Comparison of ENCODE assay signal across 27 cellular contexts in genomic region chr13:28173793-28174192, GRCh38. TPM values are rescaled to one million over a fixed set of nuclear protein-coding genes. Genes with fewer than 3 reads are reported as not detected.
DNase-seq lines count a peak whose midpoint lies in the region; ATAC-seq, FAIRE-seq and TF ChIP-seq lines count a peak whose summit lies in the region.
"Had no signal": no experiment of that assay in that cellular context is flagged by ENCODE, and none has a peak within 500 bp of the region (broad histone marks: within the 10 kb centered on the region; RNA-seq: fewer than 3 reads in every experiment).

No MANE protein-coding gene starts in this region.

- H3K9me3 Mint-ChIP-seq in activated T-cell treated with anti-CD3 and anti-CD28 coated beads, Interleukin-2, amount 50 U/mL, for 24 hours = no peaks in the 10 kb centered on the region
- no peaks in the 10 kb centered on the region for H3K9me3 Mint-ChIP-seq in endodermal cell
- no peaks in the 10 kb centered on the region for H3K9me3 Mint-ChIP-seq in stimulated activated effector memory CD8-positive, alpha-beta T cell treated with anti-CD3 and anti-CD28 coated beads, Interleukin-12 subunit alpha, Interleukin-12 subunit beta, amount 100 ng/mL, for 72 hours
- H3K9me3 Mint-ChIP-seq: activated naive CD4-positive, alpha-beta T cell treated with anti-CD3 and anti-CD28 coated beads, Interleukin-2, amount 10 ng/mL, durations not matched to agents 7 days and 5 days; stimulated activated memory B cell treated with anti-CD40 and anti-IgM and Interleukin-4, amounts not matched to agents 10 μg/mL and 1 μg/mL and 100 μg/mL, for 72 hours had no signal

- H3K4me1 Mint-ChIP-seq in activated T-cell treated with anti-CD3 and anti-CD28 coated beads, Interleukin-2, amount 50 U/mL, for 24 hours (ENCODE audit: low read depth) = peaks cover 42% of the 10 kb centered on the region
- H3K4me1 Mint-ChIP-seq in endodermal cell = peaks cover 27% of the 10 kb centered on the region
- peaks cover 29% of the 10 kb centered on the region for H3K4me1 Mint-ChIP-seq in stimulated activated effector memory CD8-positive, alpha-beta T cell treated with anti-CD3 and anti-CD28 coated beads, Interleukin-12 subunit alpha, Interleukin-12 subunit beta, amount 100 ng/mL, for 72 hours
- H3K4me1 Mint-ChIP-seq: activated naive CD4-positive, alpha-beta T cell treated with anti-CD3 and anti-CD28 coated beads, Interleukin-2, amount 10 ng/mL, durations not matched to agents 7 days and 5 days had no signal

- H3K4me1 ChIP-seq in endodermal cell (ENCODE audit: control insufficient read depth, insufficient read depth, low read length) (no peaks in the 10 kb centered on the region), HepG2 (ENCODE audit: insufficient read depth, low read length) (0 out of 2 replicates have a peak, but pooled peaks cover 8% of the 10 kb centered on the region)
- H3K4me1 ChIP-seq: gastroesophageal sphincter, lower lobe of right lung, psoas muscle had no signal

- H3K9me3 ChIP-seq in endodermal cell (ENCODE audit: control insufficient read depth, low read length) = no peaks in the 10 kb centered on the region
- H3K9me3 ChIP-seq in HepG2 (ENCODE audit: low read length) = no peaks in the 10 kb centered on the region
- H3K9me3 ChIP-seq: A549, gastroesophageal sphincter, lower lobe of right lung, psoas muscle, thyroid gland had no signal

- DNase-seq in activated T-cell treated with anti-CD3 and anti-CD28 coated beads, Interleukin-2, amount 50 U/mL, for 24 hours = no peak
- DNase-seq in activated T-cell treated with anti-CD3 and anti-CD28 coated beads, Interleukin-2, amount 50 U/mL, for 48 hours = no peak
- peak; percentile 0 for DNase-seq in HPDE6-E6E7 (ENCODE audit: extremely low spot score)
- DNase-seq in endodermal cell = no peak
- DNase-seq in stimulated activated effector memory CD8-positive, alpha-beta T cell treated with anti-CD3 and anti-CD28 coated beads, Interleukin-12 subunit alpha, Interleukin-12 subunit beta, amount 100 ng/mL, for 72 hours (ENCODE audit: low spot score in 2 of 2) = no peak
- DNase-seq in HepG2 (ENCODE audit: low spot score) = no peak
- DNase-seq in SKM-1 treated with dmso at 0.1 percent for 144 hours (lab: John Stamatoyannopoulos, UW; ENCODE audit: unreplicated experiment) = no peak
- DNase-seq: activated CD4-positive, alpha-beta T cell treated with anti-CD3 and anti-CD28 coated beads, Interleukin-2, amount 50 U/mL, for 48 hours; activated naive CD4-positive, alpha-beta T cell treated with anti-CD3 and anti-CD28 coated beads, Interleukin-2, amount 10 ng/mL, durations not matched to agents 7 days and 5 days; cerebellar nuclear complex; islet precursor cell; Kasumi-1; lower lobe of right lung; NCI-H1048; NCI-H187 treated with DMSO at 0.1 percent for 48 hours; NCI-H2227 treated with DMSO at 0.1 percent for 48 hours; NCI-H82; psoas muscle; stimulated activated CD4-positive, alpha-beta T cell treated with anti-CD3 and anti-CD28 coated beads, Interleukin-2, amount 100 ng/mL, for 24 hours; thyroid gland had no signal

- POLR2A ChIA-PET in HepG2 (lab: Yijun Ruan, JAX) = no interaction called here

- TF ChIP-seq RAD21 in HepG2 (CRISPR knock-in tag; IDR thresholded peaks at IDR 0.05) = no peak

- TF ChIP-seq CTCF in endodermal cell (conservative IDR thresholded peaks at IDR 0.05) (no peak), HepG2 (CRISPR knock-in tag; IDR thresholded peaks at IDR 0.05) (no peak)

- H2AFZ ChIP-seq in HepG2 (ENCODE audit: low read length) = no peak overlapping the region

- H3K27me3 Mint-ChIP-seq in activated T-cell treated with anti-CD3 and anti-CD28 coated beads, Interleukin-2, amount 50 U/mL, for 24 hours = no peaks in the 10 kb centered on the region
- no peaks in the 10 kb centered on the region for H3K27me3 Mint-ChIP-seq in endodermal cell (ENCODE audit: insufficient read depth)
- H3K27me3 Mint-ChIP-seq: activated naive CD4-positive, alpha-beta T cell treated with anti-CD3 and anti-CD28 coated beads, Interleukin-2, amount 10 ng/mL, durations not matched to agents 7 days and 5 days; stimulated activated memory B cell treated with anti-CD40 and anti-IgM and Interleukin-4, amounts not matched to agents 10 μg/mL and 1 μg/mL and 100 μg/mL, for 72 hours had no signal

- no peak overlapping the region for H3K27ac ChIP-seq in endodermal cell (ENCODE audit: low read depth, low read length)
- H3K27ac ChIP-seq in HepG2 (ENCODE audit: extremely low read length, insufficient read depth, low read length) = no peak overlapping the region
- H3K27ac ChIP-seq: A549, BLaER1, gastroesophageal sphincter, lower lobe of right lung, psoas muscle, skin epidermis, thyroid gland had no signal

- H3K27me3 ChIP-seq in endodermal cell (ENCODE audit: control insufficient read depth, insufficient read depth, low read length, poor library complexity, severe bottlenecking) (no peaks in the 10 kb centered on the region), HepG2 (ENCODE audit: control insufficient read depth in 1 of 2, insufficient read depth in 2 of 2, low read length in 2 of 2) (no peaks in the 10 kb centered on the region)
- H3K27me3 ChIP-seq: BLaER1, gastroesophageal sphincter, thyroid gland had no signal

- intact Hi-C loops in HepG2 (cut with micrococcal nuclease; ENCODE audit: unreplicated experiment) = no loop called here

- H3K27ac Mint-ChIP-seq in activated T-cell treated with anti-CD3 and anti-CD28 coated beads, Interleukin-2, amount 50 U/mL, for 24 hours = peak overlapping the region; percentile 62
- peak overlapping the region; percentile 65 for H3K27ac Mint-ChIP-seq in endodermal cell
- H3K27ac Mint-ChIP-seq in stimulated activated effector memory CD8-positive, alpha-beta T cell treated with anti-CD3 and anti-CD28 coated beads, Interleukin-12 subunit alpha, Interleukin-12 subunit beta, amount 100 ng/mL, for 72 hours = peak overlapping the region; percentile 1
- H3K27ac Mint-ChIP-seq: activated naive CD4-positive, alpha-beta T cell treated with anti-CD3 and anti-CD28 coated beads, Interleukin-2, amount 10 ng/mL, durations not matched to agents 7 days and 5 days; stimulated activated memory B cell treated with anti-CD40 and anti-IgM and Interleukin-4, amounts not matched to agents 10 μg/mL and 1 μg/mL and 100 μg/mL, for 72 hours had no signal

- CTCF ChIA-PET in HepG2 (lab: Yijun Ruan, JAX; ENCODE audit: low intra/inter-chr PET ratio, low total read pairs) = no interaction called here

- no peak for ATAC-seq in stimulated activated effector memory CD8-positive, alpha-beta T cell treated with anti-CD3 and anti-CD28 coated beads, Interleukin-12 subunit alpha, Interleukin-12 subunit beta, amount 100 ng/mL, for 72 hours
- ATAC-seq in HepG2 = no peak
- no peak for ATAC-seq in GM18873 (IDR thresholded peaks at IDR 0.05; ENCODE audit: low FRiP score, unreplicated experiment)
- ATAC-seq: A549; gastroesophageal sphincter; lower lobe of right lung; psoas muscle; stimulated activated memory B cell treated with anti-CD40 and anti-IgM and Interleukin-4, amounts not matched to agents 10 μg/mL and 1 μg/mL and 100 μg/mL, for 72 hours had no signal

- no peak overlapping the region for H3K4me2 ChIP-seq in HepG2 (ENCODE audit: low read depth, low read length)
- H3K4me2 ChIP-seq: A549, BLaER1 had no signal

- H3K36me3 Mint-ChIP-seq in activated T-cell treated with anti-CD3 and anti-CD28 coated beads, Interleukin-2, amount 50 U/mL, for 24 hours (ENCODE audit: low read depth) = peaks cover 53% of the 10 kb centered on the region
- peaks cover 49% of the 10 kb centered on the region for H3K36me3 Mint-ChIP-seq in endodermal cell (ENCODE audit: low read depth)
- H3K36me3 Mint-ChIP-seq in stimulated activated effector memory CD8-positive, alpha-beta T cell treated with anti-CD3 and anti-CD28 coated beads, Interleukin-12 subunit alpha, Interleukin-12 subunit beta, amount 100 ng/mL, for 72 hours = peaks cover 52% of the 10 kb centered on the region

- no peak for FAIRE-seq in HepG2 (lab: Jason Lieb, UNC)
- FAIRE-seq: A549, H1 had no signal

- TF ChIP-seq POLR2A in HepG2 (IDR thresholded peaks at IDR 0.05; ENCODE audit: insufficient read depth in 1 of 2, low read depth in 2 of 2, low read length in 2 of 2) = no peak

- H3K4me3 ChIP-seq in endodermal cell (ENCODE audit: low read length) (no peak overlapping the region), HepG2 (replicated peaks in 1 of 3; ENCODE audit: insufficient read depth in 1 of 3, low read depth in 2 of 3, low read length in 3 of 3) (no peak overlapping the region)
- H3K4me3 ChIP-seq: A549, BLaER1, gastroesophageal sphincter, lower lobe of right lung, psoas muscle, skin epidermis, thyroid gland had no signal

- peaks cover 2% of the 10 kb centered on the region for H3K79me2 ChIP-seq in HepG2 (ENCODE audit: insufficient read depth, low read length)

- peaks cover 68% of the 10 kb centered on the region for H3K36me3 ChIP-seq in endodermal cell (ENCODE audit: control insufficient read depth, insufficient read depth, low read length)
- peaks cover 0 to 19% of the 10 kb centered on the region in 2 experiments; a peak in 4 of 5 replicates for H3K36me3 ChIP-seq in HepG2 (replicated peaks in 1 of 2; ENCODE audit: control insufficient read depth in 1 of 2, insufficient read depth in 2 of 2, low read length in 2 of 2)
- H3K36me3 ChIP-seq: thyroid gland had no signal

- H3K9ac ChIP-seq in endodermal cell (ENCODE audit: extremely low read depth, low read length, poor library complexity, severe bottlenecking) = no peak overlapping the region
- no peak overlapping the region for H3K9ac ChIP-seq in HepG2 (ENCODE audit: insufficient read depth, low read depth, low read length)
- H3K9ac ChIP-seq: BLaER1 had no signal

- in situ Hi-C loops in HepG2 (cut with HindIII; ENCODE audit: extremely low pct_ligation_motif_present, low pct_unique_long_range_greater_than_20kb) = no loop called here

- 0 out of 2 replicates have a peak, but pooled peaks cover 4% of the 10 kb centered on the region for H4K20me1 ChIP-seq in HepG2 (ENCODE audit: insufficient read depth, low read length)

- no TSS peak for BruUV-seq in HepG2 (replicated peaks; lab: Mats Ljungman, UMichigan)

- H3K4me3 Mint-ChIP-seq in activated T-cell treated with anti-CD3 and anti-CD28 coated beads, Interleukin-2, amount 50 U/mL, for 24 hours = no peak overlapping the region
- H3K4me3 Mint-ChIP-seq in endodermal cell = no peak overlapping the region
- no peak overlapping the region for H3K4me3 Mint-ChIP-seq in stimulated activated effector memory CD8-positive, alpha-beta T cell treated with anti-CD3 and anti-CD28 coated beads, Interleukin-12 subunit alpha, Interleukin-12 subunit beta, amount 100 ng/mL, for 72 hours
- H3K4me3 Mint-ChIP-seq: activated naive CD4-positive, alpha-beta T cell treated with anti-CD3 and anti-CD28 coated beads, Interleukin-2, amount 10 ng/mL, durations not matched to agents 7 days and 5 days; stimulated activated memory B cell treated with anti-CD40 and anti-IgM and Interleukin-4, amounts not matched to agents 10 μg/mL and 1 μg/mL and 100 μg/mL, for 72 hours had no signal

- TF ChIP-seq EP300 in HepG2 (IDR thresholded peaks at IDR 0.05; ENCODE audit: low read depth in 2 of 2, low read length in 2 of 2) (no peak), HepG2 (CRISPR knock-in tag; IDR thresholded peaks at IDR 0.05; ENCODE audit: borderline replicate concordance) (no peak)

RNA-seq across cellular contexts. Expression of gene PAN3, which starts 35.4 kb away (rescaled TPM):
- total RNA-seq in endodermal cell (10 to 100 TPM; 73.5 to 73.8 TPM), HepG2 (2016; rRNA removed; fragmentation: Illumina TruSeq; extraction: Trizol) (9.7 and 12.1 TPM in 2 replicates)
- polyA plus RNA-seq in endodermal cell (2013, experiment 1 of 2) = 25.7 TPM
- polyA plus RNA-seq in endodermal cell (2013, experiment 2 of 2) = 26.0 TPM
- 8.2 and 9.5 TPM in 2 replicates for total RNA-seq in HepG2 (2016; cell fraction: cytosol; rRNA removed; fragmentation: Illumina TruSeq; extraction: Trizol; ENCODE audit: low read depth)
- total RNA-seq in HepG2 (2016; cell fraction: insoluble cytoplasmic fraction; rRNA removed; fragmentation: Illumina TruSeq; extraction: Trizol) = 9.7 and 12.5 TPM in 2 replicates
- 6.9 and 8.1 TPM in 2 replicates for total RNA-seq in HepG2 (2016; cell fraction: membrane; rRNA removed; fragmentation: Illumina TruSeq; extraction: Trizol)
- total RNA-seq in HepG2 (2016; cell fraction: nucleus; rRNA removed; fragmentation: Illumina TruSeq; extraction: Trizol) = 17.5 and 19.8 TPM in 2 replicates
- 10.3 and 10.6 TPM in 2 replicates for polyA plus RNA-seq in HepG2 (2011; rRNA removed)
- polyA plus RNA-seq in HepG2 (2011; cell fraction: cytosol; rRNA removed) = 4.5 and 5.7 TPM in 2 replicates
- 13.2 and 14.0 TPM in 2 replicates for polyA plus RNA-seq in HepG2 (2011; cell fraction: nucleus; rRNA removed)
- 9.5 and 12.1 TPM in 2 replicates for polyA plus RNA-seq in HepG2 (2012)
- polyA plus RNA-seq in HepG2 (2016; cell fraction: cytosol; fragmentation: Illumina TruSeq; extraction: Trizol; ENCODE audit: low read depth) = 0.24 and 0.35 TPM in 2 replicates
- polyA plus RNA-seq in HepG2 (2016; cell fraction: insoluble cytoplasmic fraction; fragmentation: Illumina TruSeq; extraction: Trizol; ENCODE audit: low read depth) = 10.2 and 11.1 TPM in 2 replicates
- 1.6 and 1.8 TPM in 2 replicates for polyA plus RNA-seq in HepG2 (2016; cell fraction: membrane; fragmentation: Illumina TruSeq; extraction: Trizol; ENCODE audit: low read depth)
- 25.4 and 27.7 TPM in 2 replicates for polyA plus RNA-seq in HepG2 (2016; cell fraction: nucleus; fragmentation: Illumina TruSeq; extraction: Trizol; ENCODE audit: insufficient read depth, low read depth)
- polyA minus RNA-seq in HepG2 (2011; rRNA and poly(A)+ RNA removed; ENCODE audit: low replicate concordance) = 23.6 and 27.4 TPM in 2 replicates
- 18.4 and 18.6 TPM in 2 replicates for polyA minus RNA-seq in HepG2 (2011; cell fraction: cytosol; rRNA and poly(A)+ RNA removed)
- 51.4 and 54.6 TPM in 2 replicates for polyA minus RNA-seq in HepG2 (2011; cell fraction: nucleus; rRNA and poly(A)+ RNA removed)

Comparison
In these comparisons a context has a peak if more than half of its experiments do, and no peak if none do; other contexts are left out.
1. H3K27ac Mint-ChIP-seq: peak in every context shown above with its lines; median percentile 65 in endodermal cell; 62 in activated T-cell treated with anti-CD3 and anti-CD28 coated beads, Interleukin-2, amount 50 U/mL, for 24 hours; 1 in stimulated activated effector memory CD8-positive, alpha-beta T cell treated with anti-CD3 and anti-CD28 coated beads, Interleukin-12 subunit alpha, Interleukin-12 subunit beta, amount 100 ng/mL, for 72 hours.